13 cellular contexts compared by ENCODE assay signal in the genomic region with DNA sequence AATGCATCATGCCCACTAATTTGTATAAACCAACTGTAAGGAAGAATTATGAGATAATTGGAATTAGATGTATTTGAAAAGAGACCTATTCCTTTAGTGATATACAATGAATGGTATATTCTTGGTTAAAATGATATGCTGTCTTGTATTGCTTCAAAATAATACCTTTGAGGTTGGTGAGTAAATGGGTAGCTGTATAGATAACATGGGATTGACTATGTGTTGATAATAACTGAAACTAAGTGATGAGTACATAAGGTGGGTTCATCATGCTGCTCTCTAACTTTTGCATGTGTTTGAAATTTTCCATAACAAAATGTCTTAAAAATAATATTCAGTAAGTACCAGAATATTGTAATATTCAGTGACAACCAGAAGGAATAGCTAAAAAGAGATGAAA.
DNase-seq lines count a peak whose midpoint lies in the region; ATAC-seq and TF ChIP-seq lines count a peak whose summit lies in the region.
"Had no signal": no experiment of that assay in that cellular context is flagged by ENCODE, and none has a peak within 500 bp of the region (broad histone marks: within the 10 kb centered on the region; RNA-seq: fewer than 3 reads in every experiment).

No MANE protein-coding gene starts in this region.

- ATAC-seq in left colon = no peak
- no peak for ATAC-seq in HG02885 (IDR thresholded peaks at IDR 0.05; ENCODE audit: poor library complexity, unreplicated experiment)

- H3K79me2 ChIP-seq in smooth muscle cell (ENCODE audit: low read depth) = no peaks in the 10 kb centered on the region

- H3K27me3 ChIP-seq in brain microvascular endothelial cell (replicated peaks) (no peaks in the 10 kb centered on the region), smooth muscle cell (ENCODE audit: low read depth) (no peaks in the 10 kb centered on the region)

- POLR2A ChIA-PET in HEK293 (lab: Yijun Ruan, JAX) = interaction anchor here (1.6 kb wide), 1 partner anchor 312 kb away, joined by 5 read pairs; a partner anchor contains a TSS

- H3F3A ChIP-seq in smooth muscle cell (ENCODE audit: low read depth) = peaks cover 22% of the 10 kb centered on the region

- H2AFZ ChIP-seq in smooth muscle cell (ENCODE audit: low read depth) = no peak overlapping the region

- H3K4me2 ChIP-seq in smooth muscle cell = peak overlapping the region; percentile 72

- H3K9me3 ChIP-seq in HEK293 (ENCODE audit: control insufficient read depth, insufficient read depth, low read depth, low read length) (no peaks in the 10 kb centered on the region), smooth muscle cell (replicated peaks; ENCODE audit: low read depth) (no peaks in the 10 kb centered on the region)

- H3K27ac ChIP-seq in 22Rv1 = peak overlapping the region; percentile 58
- H3K27ac ChIP-seq in HEK293 (ENCODE audit: extremely low read depth, low read depth, low read length) = peak overlapping the region; percentile 48
- peak overlapping the region; percentile 94 for H3K27ac ChIP-seq in brain microvascular endothelial cell
- H3K27ac ChIP-seq in smooth muscle cell (ENCODE audit: low read depth) = peak overlapping the region; percentile 99

- H4K20me1 ChIP-seq in smooth muscle cell (ENCODE audit: low read depth) = no peaks in the 10 kb centered on the region

- in situ Hi-C loops in brain microvascular endothelial cell (cut with HindIII; ENCODE audit: low pct_ligation_motif_present, low sequenced_read_pairs) = no loop called here

- no peak for DNase-seq in brain microvascular endothelial cell
- no peak for DNase-seq in smooth muscle cell (lab: John Stamatoyannopoulos, UW; ENCODE audit: unreplicated experiment)
- no peak for DNase-seq in activated CD8-positive, alpha-beta memory T cell treated with anti-CD3 and anti-CD28 coated beads for 24 hours
- DNase-seq in left colon = no peak
- DNase-seq: activated CD4-positive, alpha-beta T cell treated with anti-CD3 and anti-CD28 coated beads for 48 hours; anterior cingulate cortex; midbrain; NCI-H1417 treated with DMSO at 0.1 percent for 48 hours; NCI-H2171; NCI-H526 treated with DMSO at 0.1 percent for 48 hours had no signal

- peak overlapping the region; percentile 93 for H3K9ac ChIP-seq in smooth muscle cell (ENCODE audit: low read depth)

- peaks cover 10% of the 10 kb centered on the region for H3K4me1 ChIP-seq in HEK293 (ENCODE audit: control insufficient read depth, insufficient read depth, low read length)
- peaks cover 13% of the 10 kb centered on the region for H3K4me1 ChIP-seq in smooth muscle cell (ENCODE audit: low read depth)

- no peak for TF ChIP-seq CTCF in 22Rv1 (IDR thresholded peaks at IDR 0.05)
- no peak for TF ChIP-seq CTCF in HEK293 (tag by site-specific recombination; IDR thresholded peaks at IDR 0.05)
- TF ChIP-seq CTCF in brain microvascular endothelial cell (IDR thresholded peaks at IDR 0.05; ENCODE audit: low read depth, low read length, missing control alignments) = no peak
- no peak for TF ChIP-seq CTCF in smooth muscle cell (IDR thresholded peaks at IDR 0.05; ENCODE audit: borderline replicate concordance, insufficient read depth, poor library complexity, severe bottlenecking)

- intact Hi-C loops in left colon (cut with DNase I, micrococcal nuclease) = no loop called here

- H3K36me3 ChIP-seq in HEK293 (ENCODE audit: control insufficient read depth in 2 of 2, insufficient read depth in 1 of 2, low read length in 2 of 2) = no peaks in the 10 kb centered on the region
- no peaks in the 10 kb centered on the region for H3K36me3 ChIP-seq in brain microvascular endothelial cell (replicated peaks)
- no peaks in the 10 kb centered on the region for H3K36me3 ChIP-seq in smooth muscle cell (ENCODE audit: low read depth)

- CTCF ChIA-PET in HEK293 (lab: Yijun Ruan, JAX) = interaction anchor here (0.8 to 0.9 kb wide), 2 partner anchors 13 to 63 kb away, joined by 4 read pairs; no protein-coding TSS in a partner anchor

- no peak overlapping the region for H3K4me3 ChIP-seq in HEK293 (ENCODE audit: low read depth, low read length)
- H3K4me3 ChIP-seq in brain microvascular endothelial cell (ENCODE audit: low read depth, low read length) = no peak overlapping the region
- H3K4me3 ChIP-seq in smooth muscle cell = no peak overlapping the region

TF ChIP-seq in HEK293, 187 proteins besides CTCF, POLR2A, EP300 and RAD21:
- no peak for TF ChIP-seq ZNF76 (tag by site-specific recombination; IDR thresholded peaks at IDR 0.05; ENCODE audit: borderline replicate concordance, low read depth)
- TF ChIP-seq, protein P1, sequence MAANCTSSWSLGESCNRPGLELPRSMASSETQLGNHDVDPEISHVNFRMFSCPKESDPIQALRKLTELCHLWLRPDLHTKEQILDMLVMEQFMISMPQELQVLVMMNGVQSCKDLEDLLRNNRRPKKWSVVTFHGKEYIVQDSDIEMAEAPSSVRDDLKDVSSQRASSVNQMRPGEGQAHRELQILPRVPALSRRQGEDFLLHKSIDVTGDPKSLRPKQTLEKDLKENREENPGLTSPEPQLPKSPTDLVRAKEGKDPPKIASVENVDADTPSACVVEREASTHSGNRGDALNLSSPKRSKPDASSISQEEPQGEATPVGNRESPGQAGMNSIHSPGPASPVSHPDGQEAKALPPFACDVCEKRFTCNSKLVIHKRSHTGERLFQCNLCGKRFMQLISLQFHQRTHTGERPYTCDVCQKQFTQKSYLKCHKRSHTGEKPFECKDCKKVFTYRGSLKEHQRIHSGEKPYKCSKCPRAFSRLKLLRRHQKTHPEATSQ (tag by site-specific recombination; IDR thresholded peaks at IDR 0.05) = no peak
- no peak for TF ChIP-seq ZBTB20 (tag by site-specific recombination; IDR thresholded peaks at IDR 0.05)
- TF ChIP-seq KLF10 (tag by site-specific recombination; IDR thresholded peaks at IDR 0.05) = no peak

Comparison
In these comparisons a context has a peak if more than half of its experiments do, and no peak if none do; other contexts are left out.
1. H3K27ac ChIP-seq: peak in every context shown above with its lines; median percentile 99 in smooth muscle cell; 94 in brain microvascular endothelial cell; 58 in 22Rv1; 48 in HEK293.